ENCODE assay signal across 8 cellular contexts in the genomic region with DNA sequence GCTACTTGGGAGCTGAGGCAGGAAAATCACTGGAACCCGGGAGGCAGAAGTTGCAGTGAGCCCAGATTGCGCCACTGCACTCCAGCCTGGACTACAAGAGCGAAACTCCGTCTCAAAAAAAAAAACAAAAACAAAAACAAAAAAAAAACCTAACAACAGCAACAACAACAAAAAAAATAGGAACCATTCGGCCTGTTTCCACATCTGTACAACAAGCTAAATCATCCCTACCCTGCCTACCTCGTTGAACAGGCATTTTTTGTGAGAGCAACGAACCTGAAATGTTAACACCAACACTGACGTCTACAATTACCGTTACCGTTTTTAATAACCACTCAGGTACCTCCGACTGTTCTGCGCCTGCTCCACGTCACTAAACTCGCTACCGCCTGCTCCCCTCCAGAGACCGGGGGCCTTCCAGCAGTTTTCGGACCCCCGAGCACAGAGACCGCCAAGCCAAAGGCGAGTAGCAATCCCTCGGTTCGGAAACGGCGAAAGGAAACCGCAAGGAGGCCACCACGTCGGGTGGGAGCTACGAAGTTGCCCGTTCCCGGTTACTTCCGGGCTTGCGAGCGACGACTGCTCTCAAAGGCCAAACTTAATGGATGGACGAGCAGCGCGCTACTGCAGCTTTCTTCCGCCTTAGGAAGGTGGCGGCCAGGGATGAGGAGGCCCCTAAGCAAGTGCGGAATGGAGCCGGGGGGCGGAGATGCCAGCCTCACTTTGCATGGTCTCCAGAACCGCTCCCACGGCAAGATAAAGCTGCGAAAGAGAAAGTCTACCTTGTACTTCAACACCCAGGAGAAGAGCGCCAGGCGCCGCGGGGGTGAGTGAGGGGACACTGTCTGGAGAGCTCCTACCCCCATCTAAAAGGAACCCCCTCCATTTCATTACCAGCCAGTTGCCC. TPM values are rescaled to one million over a fixed set of nuclear protein-coding genes. Genes with fewer than 3 reads are reported as not detected.
A peak's percentile ranks its signal among the peaks of the same experiment; 100 is the strongest.
DNase-seq lines count a peak whose midpoint lies in the region; ATAC-seq and TF ChIP-seq lines count a peak whose summit lies in the region.

A gene (plus strand): TSS at position 635 of the 907 bp plus-strand sequence. CDS start 29 bp downstream, at position 664.
A gene with protein sequence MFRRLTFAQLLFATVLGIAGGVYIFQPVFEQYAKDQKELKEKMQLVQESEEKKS (minus strand): TSS at position 536 of the 907 bp plus-strand sequence. CDS start 1,331 bp downstream, outside the sequence.

- POLR2A ChIA-PET in activated B cell treated with CpG ODN at 0.5 μM for 24 hours (lab: Charles Lee): interaction anchor here (0.5 to 2.5 kb wide), 15 partner anchors 28 to 1600 kb away, joined by 3 to 34 read pairs (median 5); a partner anchor contains a TSS

- TF ChIP-seq CTCF in activated B cell treated with CpG ODN at 0.5 μM for 24 hours (IDR thresholded peaks at IDR 0.05) (no peak), cardiac fibroblast (IDR thresholded peaks at IDR 0.05; ENCODE audit: low read depth, low read length) (no peak)

- peak within 1 kb of the TSS; percentile 99 for H3K27ac Mint-ChIP-seq in activated B cell treated with CpG ODN at 0.5 μM for 24 hours

- H3K4me1 Mint-ChIP-seq in activated B cell treated with CpG ODN at 0.5 μM for 24 hours: peaks cover 68% of the 10 kb centered on the region

- H3K36me3 Mint-ChIP-seq in activated B cell treated with CpG ODN at 0.5 μM for 24 hours (ENCODE audit: low read depth): peaks cover 41% of the 10 kb centered on the region

- peak within 1 kb of the TSS; percentile 99 for H3K4me3 Mint-ChIP-seq in activated B cell treated with CpG ODN at 0.5 μM for 24 hours

- CTCF ChIA-PET in activated B cell treated with CpG ODN at 0.5 μM for 24 hours (lab: Charles Lee): interaction anchor here (0.9 to 1.2 kb wide), 4 partner anchors 89 to 122 kb away, joined by 3 to 6 read pairs (median 4); a partner anchor contains a TSS

- ATAC-seq in GM18909 (IDR thresholded peaks at IDR 0.05; ENCODE audit: poor library complexity, unreplicated experiment) (peak; percentile 92), HG03159 (IDR thresholded peaks at IDR 0.05; ENCODE audit: unreplicated experiment) (peak; percentile 87), activated B cell treated with CpG ODN at 0.5 μM for 24 hours (ENCODE audit: low read depth) (peak; percentile 86)

- H3K9me3 Mint-ChIP-seq in activated B cell treated with CpG ODN at 0.5 μM for 24 hours: no peaks in the 10 kb centered on the region

- DNase-seq in AG08396 (ENCODE audit: low spot score) (peak; percentile 86), NCI-H2227 (lab: John Stamatoyannopoulos, UW; ENCODE audit: unreplicated experiment) (peak; percentile 89), activated B cell treated with CpG ODN at 0.5 μM for 24 hours (peak; percentile 75), cardiac fibroblast (ENCODE audit: low read depth in 2 of 2) (peak; percentile 92 to 93), islet precursor cell (peak; percentile 93)
- peak; percentile 67 for DNase-seq in stimulated activated CD4-positive, alpha-beta T cell treated with anti-CD3 and anti-CD28 coated beads, Interleukin-12 subunit alpha, Interleukin-12 subunit beta, amount 100 ng/mL, for 4 hours

- intact Hi-C loops in activated B cell treated with CpG ODN at 0.5 μM for 24 hours (cut with micrococcal nuclease): loop anchor here (1.0 to 5.0 kb wide), 6 partner anchors 29 to 178 kb away; a partner anchor contains a TSS

- peak within 1 kb of the TSS; percentile 79 to 93 for H3K4me3 ChIP-seq in cardiac fibroblast (replicated peaks in 1 of 2; ENCODE audit: low read depth in 2 of 2, low read length in 2 of 2)

- H3K27me3 Mint-ChIP-seq in activated B cell treated with CpG ODN at 0.5 μM for 24 hours: no peaks in the 10 kb centered on the region

RNA-seq across cellular contexts. Expression of the first gene that starts in this region (rescaled TPM):
- 29.8 and 31.2 TPM in 2 replicates for total RNA-seq in activated B cell treated with CpG ODN at 0.5 μM for 24 hours

RNA-seq across cellular contexts. Expression of the second gene that starts in this region (rescaled TPM):
- 10.7 and 12.6 TPM in 2 replicates for total RNA-seq in activated B cell treated with CpG ODN at 0.5 μM for 24 hours

Comparison
In these comparisons a context has a peak if more than half of its experiments do, and no peak if none do; other contexts are left out.
1. Peak in every context shown above with its lines: DNase-seq, ATAC-seq and H3K4me3 ChIP-seq.